Comparison of ENCODE assay signal across 1 cellular context in the genomic region with DNA sequence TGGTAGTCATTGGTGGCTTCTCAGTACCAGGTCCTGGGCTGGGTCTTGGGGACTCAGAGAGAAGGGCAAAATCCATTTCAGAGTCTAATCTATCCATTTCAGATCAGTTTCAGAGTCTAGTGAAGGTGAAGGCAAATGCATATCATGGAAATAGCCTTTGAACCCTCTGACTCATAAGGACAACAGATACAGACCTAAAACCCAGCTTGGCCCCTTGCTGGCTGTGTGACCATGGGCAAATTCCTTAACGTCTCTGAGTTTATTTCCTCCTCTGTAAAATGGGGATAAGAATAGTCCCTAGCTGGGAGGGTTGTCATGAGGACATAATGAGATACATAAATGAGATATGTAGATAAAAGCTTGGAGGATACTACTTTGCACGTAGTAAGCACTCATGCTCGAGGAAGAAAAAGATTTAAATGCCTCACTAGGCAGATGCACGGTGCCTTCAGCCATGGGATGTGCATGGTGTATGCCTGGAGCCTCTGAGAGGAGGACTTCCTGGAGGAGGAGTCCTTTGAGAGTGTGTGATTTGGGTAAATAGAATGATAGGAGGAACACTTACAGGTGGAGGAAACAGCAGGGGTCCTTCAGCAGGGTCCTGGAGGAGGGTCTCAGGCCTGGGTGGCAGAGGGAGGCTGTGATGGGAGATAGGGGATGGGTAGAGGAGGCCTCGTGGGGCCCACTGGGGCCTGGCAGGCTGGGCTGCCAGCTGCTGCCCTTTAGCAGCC.
TF ChIP-seq lines count a peak whose summit lies in the region.

No MANE protein-coding gene starts in this region.

TF ChIP-seq in SK-N-SH treated with all-trans-retinoic acid at 6 μM for 48 hours, 23 proteins besides CTCF, POLR2A, EP300 and RAD21 (continued from another document):
- no peak for TF ChIP-seq PATZ1 (CRISPR knock-in tag; IDR thresholded peaks at IDR 0.05; ENCODE audit: borderline replicate concordance)
- TF ChIP-seq ZNF8 (CRISPR knock-in tag; IDR thresholded peaks at IDR 0.05), result no peak
